Comparison of ENCODE assay signal across 5 cellular contexts in genomic region chr9:96950539-96950938, GRCh38. TPM values are rescaled to one million over a fixed set of nuclear protein-coding genes. Genes with fewer than 3 reads are reported as not detected.
"Had no signal": no experiment of that assay in that cellular context is flagged by ENCODE, and none has a peak within 500 bp of the region (broad histone marks: within the 10 kb centered on the region; RNA-seq: fewer than 3 reads in every experiment).

No MANE protein-coding gene starts in this region.

RNA-seq across cellular contexts. Expression of gene NUTM2G, which starts 21.9 kb away (rescaled TPM):
- total RNA-seq: GM23248, H4, HT-29, IMR-90, K562 had no signal
- polyA plus RNA-seq: GM23248, IMR-90 had no signal
